Comparison of ENCODE assay signal across 13 cellular contexts in the genomic region with DNA sequence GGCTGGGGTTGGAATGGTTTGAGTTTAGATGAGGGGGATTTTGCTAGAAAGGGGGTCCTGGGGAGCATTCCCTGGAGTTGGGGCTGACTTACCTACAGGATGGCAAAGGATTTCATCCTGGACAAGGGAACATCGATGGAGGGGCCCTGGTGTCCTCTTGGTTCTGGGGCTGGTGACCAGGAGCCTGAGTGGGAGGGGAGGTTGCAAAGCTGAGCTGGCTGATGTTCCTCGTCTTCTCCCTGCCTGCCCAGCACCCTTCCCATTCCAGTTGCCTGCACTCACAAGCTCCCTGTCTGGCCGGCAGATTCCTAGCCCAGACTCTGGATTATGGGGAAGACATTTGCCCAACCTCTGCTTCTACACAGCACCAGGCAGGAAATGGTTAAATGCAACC. TPM values are rescaled to one million over a fixed set of nuclear protein-coding genes. Genes with fewer than 3 reads are reported as not detected.
DNase-seq lines count a peak whose midpoint lies in the region; ATAC-seq and TF ChIP-seq lines count a peak whose summit lies in the region.
"Had no signal": no experiment of that assay in that cellular context is flagged by ENCODE, and none has a peak within 500 bp of the region (broad histone marks: within the 10 kb centered on the region; RNA-seq: fewer than 3 reads in every experiment).

No MANE protein-coding gene starts in this region.

- peaks cover 0 to 47% (median 32%) of the 10 kb centered on the region in 4 donors for H3K4me1 Mint-ChIP-seq in CD4-positive, CD25-positive, alpha-beta regulatory T cell
- H3K4me1 Mint-ChIP-seq in activated T-helper 2 cell treated with anti-CD3 and anti-CD28 coated beads, Interferon-gamma antibody, Interleukin-2, Interleukin-4, amounts not matched to agents 10 μg/mL and 5 μg/mL and 100 μg/mL, durations not matched to agents 14 hours and 24 hours and 36 hours (ENCODE audit: low read depth) = peaks cover 44% of the 10 kb centered on the region
- H3K4me1 Mint-ChIP-seq in naive thymus-derived CD4-positive, alpha-beta T cell = peaks cover 17 to 58% (median 38%) of the 10 kb centered on the region in 7 donors

- H3K9me3 ChIP-seq in CD4-positive, CD25-positive, alpha-beta regulatory T cell (ENCODE audit: control insufficient read depth in 2 of 2, low read length in 2 of 2) = no peaks in the 10 kb centered on the region
- H3K9me3 ChIP-seq in naive thymus-derived CD4-positive, alpha-beta T cell (ENCODE audit: control insufficient read depth in 2 of 3, low read length in 3 of 3) = no peaks in the 10 kb centered on the region
- H3K9me3 ChIP-seq: BE2C, mucosa of descending colon had no signal

- POLR2A ChIA-PET in naive thymus-derived CD4-positive, alpha-beta T cell (lab: Charles Lee) = interaction anchor here (1.0 kb wide), 1 partner anchor 65 kb away, joined by 4 read pairs; no protein-coding TSS in a partner anchor

- no peak overlapping the region for H3K27ac ChIP-seq in CD4-positive, CD25-positive, alpha-beta regulatory T cell (ENCODE audit: insufficient read depth, low read length, poor library complexity, severe bottlenecking)
- H3K27ac ChIP-seq in naive thymus-derived CD4-positive, alpha-beta T cell (ENCODE audit: low read depth, low read length) = no peak overlapping the region
- H3K27ac ChIP-seq: RWPE1, thoracic aorta had no signal

- peak overlapping the region in 2 of 3 donors; percentile 42 to 67 for H3K27ac Mint-ChIP-seq in CD4-positive, CD25-positive, alpha-beta regulatory T cell
- H3K27ac Mint-ChIP-seq in activated T-helper 2 cell treated with anti-CD3 and anti-CD28 coated beads, Interferon-gamma antibody, Interleukin-2, Interleukin-4, amounts not matched to agents 10 μg/mL and 5 μg/mL and 100 μg/mL, durations not matched to agents 14 hours and 24 hours and 36 hours = peak overlapping the region; percentile 91
- H3K27ac Mint-ChIP-seq in naive thymus-derived CD4-positive, alpha-beta T cell = peak overlapping the region in 6 of 9 donors; percentile 36 to 95 (median 60)

- H3K27me3 ChIP-seq in CD4-positive, CD25-positive, alpha-beta regulatory T cell (ENCODE audit: control insufficient read depth, insufficient read depth, low read length) = no peaks in the 10 kb centered on the region
- H3K27me3 ChIP-seq in naive thymus-derived CD4-positive, alpha-beta T cell (ENCODE audit: control insufficient read depth in 2 of 2, insufficient read depth in 2 of 2, low read length in 2 of 2) = no peaks in the 10 kb centered on the region
- H3K27me3 ChIP-seq: BE2C had no signal

- CTCF ChIA-PET in naive thymus-derived CD4-positive, alpha-beta T cell (lab: Charles Lee) = interaction anchor here (0.6 kb wide), 1 partner anchor 23 kb away, joined by 3 read pairs; no protein-coding TSS in a partner anchor

- TF ChIP-seq CTCF in GM12864 (IDR thresholded peaks at IDR 0.05; ENCODE audit: low read depth, low read length, missing control alignments) = no peak

- intact Hi-C loops in activated T-helper 2 cell treated with anti-CD3 and anti-CD28 coated beads, Interferon-gamma antibody, Interleukin-2, Interleukin-4, amounts not matched to agents 10 μg/mL and 5 μg/mL and 100 μg/mL, durations not matched to agents 14 hours and 24 hours and 36 hours (cut with micrococcal nuclease) = loop anchor here (1.0 kb wide), 1 partner anchor 52 kb away; no protein-coding TSS in a partner anchor
- intact Hi-C loops in naive thymus-derived CD4-positive, alpha-beta T cell (cut with micrococcal nuclease) = loop anchor here in 1 of 2 donors (1.0 to 5.0 kb wide), 3 partner anchors 25 to 53 kb away; no protein-coding TSS in a partner anchor

- no peak overlapping the region for H3K4me3 ChIP-seq in CD4-positive, CD25-positive, alpha-beta regulatory T cell (ENCODE audit: low read depth, low read length)
- peak overlapping the region; percentile 10 for H3K4me3 ChIP-seq in GM12864 (ENCODE audit: low read depth, low read length)
- H3K4me3 ChIP-seq in naive thymus-derived CD4-positive, alpha-beta T cell (ENCODE audit: low read length) = peak overlapping the region; percentile 24
- H3K4me3 ChIP-seq: mucosa of descending colon, thoracic aorta had no signal

- no peaks in the 10 kb centered on the region for H3K36me3 ChIP-seq in CD4-positive, CD25-positive, alpha-beta regulatory T cell (ENCODE audit: control insufficient read depth, insufficient read depth, low read length)
- H3K36me3 ChIP-seq in naive thymus-derived CD4-positive, alpha-beta T cell (ENCODE audit: control insufficient read depth in 2 of 3, insufficient read depth in 3 of 3, low read length in 3 of 3) = no peaks in the 10 kb centered on the region
- H3K36me3 ChIP-seq: BE2C, thoracic aorta had no signal

- no peak for ATAC-seq in CD4-positive, CD25-positive, alpha-beta regulatory T cell (ENCODE audit: low read depth in 2 of 2)
- ATAC-seq in naive thymus-derived CD4-positive, alpha-beta T cell = no peak
- ATAC-seq in GM18498 (IDR thresholded peaks at IDR 0.05; ENCODE audit: unreplicated experiment) = no peak

- no peaks in the 10 kb centered on the region for H3K27me3 Mint-ChIP-seq in CD4-positive, CD25-positive, alpha-beta regulatory T cell
- H3K27me3 Mint-ChIP-seq in activated T-helper 2 cell treated with anti-CD3 and anti-CD28 coated beads, Interferon-gamma antibody, Interleukin-2, Interleukin-4, amounts not matched to agents 10 μg/mL and 5 μg/mL and 100 μg/mL, durations not matched to agents 14 hours and 24 hours and 36 hours (ENCODE audit: low read depth) = no peaks in the 10 kb centered on the region
- H3K27me3 Mint-ChIP-seq in naive thymus-derived CD4-positive, alpha-beta T cell = no peaks in the 10 kb centered on the region

- DNase-seq in CD4-positive, CD25-positive, alpha-beta regulatory T cell = no peak
- DNase-seq in GM12864 (ENCODE audit: low read depth) = no peak
- DNase-seq in activated T-helper 2 cell treated with anti-CD3 and anti-CD28 coated beads, Interferon-gamma antibody, Interleukin-2, Interleukin-4, amounts not matched to agents 10 μg/mL and 5 μg/mL and 100 μg/mL, durations not matched to agents 14 hours and 24 hours and 36 hours (ENCODE audit: low spot score) = no peak
- no peak for DNase-seq in naive thymus-derived CD4-positive, alpha-beta T cell
- DNase-seq in nucleus accumbens (lab: John Stamatoyannopoulos, UW) = no peak
- DNase-seq in GOT3 (lab: John Stamatoyannopoulos, UW) = no peak
- no peak for DNase-seq in G401 (ENCODE audit: low spot score)
- DNase-seq: BE2C, DMS79 treated with DMSO at 0.1 percent for 48 hours had no signal

- peaks cover 0 to 5% (median 0%) of the 10 kb centered on the region in 7 donors for H3K9me3 Mint-ChIP-seq in CD4-positive, CD25-positive, alpha-beta regulatory T cell
- peaks cover 22% of the 10 kb centered on the region for H3K9me3 Mint-ChIP-seq in activated T-helper 2 cell treated with anti-CD3 and anti-CD28 coated beads, Interferon-gamma antibody, Interleukin-2, Interleukin-4, amounts not matched to agents 10 μg/mL and 5 μg/mL and 100 μg/mL, durations not matched to agents 14 hours and 24 hours and 36 hours
- peaks cover 0 to 20% (median 0%) of the 10 kb centered on the region in 11 donors for H3K9me3 Mint-ChIP-seq in naive thymus-derived CD4-positive, alpha-beta T cell

- peaks cover 33% of the 10 kb centered on the region for H3K4me1 ChIP-seq in CD4-positive, CD25-positive, alpha-beta regulatory T cell (ENCODE audit: control insufficient read depth, insufficient read depth, low read length, poor library complexity, severe bottlenecking)
- H3K4me1 ChIP-seq in naive thymus-derived CD4-positive, alpha-beta T cell (ENCODE audit: control insufficient read depth in 2 of 2, insufficient read depth in 2 of 2, low read length in 2 of 2) = peaks cover 14 to 51% of the 10 kb centered on the region in 2 donors
- H3K4me1 ChIP-seq: BE2C had no signal

- in situ Hi-C loops in G401 (cut with HindIII; ENCODE audit: low sequenced_read_pairs) = no loop called here

- H3K4me3 Mint-ChIP-seq in CD4-positive, CD25-positive, alpha-beta regulatory T cell = peak overlapping the region in 3 of 4 donors; percentile 17 to 50 (median 24)
- peak overlapping the region; percentile 64 for H3K4me3 Mint-ChIP-seq in activated T-helper 2 cell treated with anti-CD3 and anti-CD28 coated beads, Interferon-gamma antibody, Interleukin-2, Interleukin-4, amounts not matched to agents 10 μg/mL and 5 μg/mL and 100 μg/mL, durations not matched to agents 14 hours and 24 hours and 36 hours (ENCODE audit: low read depth)
- peak overlapping the region in 3 of 10 donors; percentile 22 to 82 (median 53) for H3K4me3 Mint-ChIP-seq in naive thymus-derived CD4-positive, alpha-beta T cell

- H3K36me3 Mint-ChIP-seq in CD4-positive, CD25-positive, alpha-beta regulatory T cell = no peaks in the 10 kb centered on the region
- H3K36me3 Mint-ChIP-seq in activated T-helper 2 cell treated with anti-CD3 and anti-CD28 coated beads, Interferon-gamma antibody, Interleukin-2, Interleukin-4, amounts not matched to agents 10 μg/mL and 5 μg/mL and 100 μg/mL, durations not matched to agents 14 hours and 24 hours and 36 hours (ENCODE audit: low read depth) = peaks cover 31% of the 10 kb centered on the region
- peaks cover 0 to 32% (median 0%) of the 10 kb centered on the region in 5 donors for H3K36me3 Mint-ChIP-seq in naive thymus-derived CD4-positive, alpha-beta T cell

RNA-seq across cellular contexts. Expression of a gene that starts 37.2 kb away (rescaled TPM):
- 14.2 TPM for total RNA-seq in CD4-positive, CD25-positive, alpha-beta regulatory T cell
- polyA plus RNA-seq in CD4-positive, CD25-positive, alpha-beta regulatory T cell = 10 to 100 TPM; 32.5 to 46.4 (median 38.9) TPM
- total RNA-seq in activated T-helper 2 cell treated with anti-CD3 and anti-CD28 coated beads, Interferon-gamma antibody, Interleukin-2, Interleukin-4, amounts not matched to agents 10 μg/mL and 5 μg/mL and 100 μg/mL, durations not matched to agents 14 hours and 24 hours and 36 hours = 36.2 and 42.4 TPM in 2 replicates
- total RNA-seq in naive thymus-derived CD4-positive, alpha-beta T cell = 10 to 100 TPM; 16.3 to 29.4 (median 19.6) TPM
- 10 to 100 TPM; 41.2 to 44.9 TPM for polyA plus RNA-seq in naive thymus-derived CD4-positive, alpha-beta T cell
- total RNA-seq in G401 (2014; rRNA removed; shearing (Covaris generic)) = 24.7 and 29.6 TPM in 2 replicates

RNA-seq across cellular contexts. Expression of a gene that starts 40.1 kb away (rescaled TPM):
- 0.27 TPM for total RNA-seq in CD4-positive, CD25-positive, alpha-beta regulatory T cell
- under 1 TPM; 0.07 to 0.53 (median 0.34) TPM for polyA plus RNA-seq in CD4-positive, CD25-positive, alpha-beta regulatory T cell
- 23.0 and 23.4 TPM in 2 replicates for total RNA-seq in activated T-helper 2 cell treated with anti-CD3 and anti-CD28 coated beads, Interferon-gamma antibody, Interleukin-2, Interleukin-4, amounts not matched to agents 10 μg/mL and 5 μg/mL and 100 μg/mL, durations not matched to agents 14 hours and 24 hours and 36 hours
- 10 to 100 TPM in 1 of 5 experiments, under 1 TPM in 4; 0.32 to 18.5 (median 0.35) TPM for total RNA-seq in naive thymus-derived CD4-positive, alpha-beta T cell
- under 1 TPM in 1 of 2 donors, not detected in 1; 0.28 TPM for polyA plus RNA-seq in naive thymus-derived CD4-positive, alpha-beta T cell
- 11.7 and 20.9 TPM in 2 replicates for total RNA-seq in G401 (2014; rRNA removed; shearing (Covaris generic))
